In genomic region chr17:75855310-75856061, GRCh38 we compare ENCODE assay signal across 1 cellular context.
TF ChIP-seq lines count a peak whose summit lies in the region.

WBP2 (minus strand) TSS chr17:75855335; CDS start chr17:75855297, 38 bp downstream.

TF ChIP-seq in HepG2, 621 proteins besides CTCF, POLR2A, EP300 and RAD21 (continued from another document and continues in another):
- 0 out of 2 replicates have a peak, but pooled peaks have one; percentile 33 for TF ChIP-seq HMG20B (CRISPR knock-in tag; conservative IDR thresholded peaks at IDR 0.05)
- TF ChIP-seq ZNF546 (CRISPR knock-in tag; conservative IDR thresholded peaks at IDR 0.05): peak; percentile 87
- no peak; the same call in 1 of the 2 replicates for TF ChIP-seq ATAD3A (CRISPR knock-in tag; IDR thresholded peaks at IDR 0.05)
- no peak for TF ChIP-seq HHEX (CRISPR knock-in tag; IDR thresholded peaks at IDR 0.05)
- TF ChIP-seq SMYD3 (CRISPR knock-in tag; IDR thresholded peaks at IDR 0.05): no peak
- no peak for TF ChIP-seq ZNF563 (CRISPR knock-in tag; IDR thresholded peaks at IDR 0.05)
- no peak for TF ChIP-seq ADNP (CRISPR knock-in tag; IDR thresholded peaks at IDR 0.05)
- no peak; the same call in 1 of the 2 replicates for TF ChIP-seq GATAD2A (CRISPR knock-in tag; IDR thresholded peaks at IDR 0.05)
- no peak for TF ChIP-seq PAX8 (CRISPR knock-in tag; IDR thresholded peaks at IDR 0.05; ENCODE audit: borderline replicate concordance)
- peak; percentile 73 for TF ChIP-seq ZNF124 (CRISPR knock-in tag; IDR thresholded peaks at IDR 0.05)
- TF ChIP-seq ZNF512 (CRISPR knock-in tag; IDR thresholded peaks at IDR 0.05): no peak
- TF ChIP-seq ZFP37 (CRISPR knock-in tag; IDR thresholded peaks at IDR 0.05; ENCODE audit: borderline replicate concordance): peak; percentile 16; the same call in 1 of the 2 replicates
- no peak for TF ChIP-seq ZBTB21 (CRISPR knock-in tag; IDR thresholded peaks at IDR 0.05)
- peak; percentile 69; the same call in 1 of the 2 replicates for TF ChIP-seq ZNF430 (CRISPR knock-in tag; IDR thresholded peaks at IDR 0.05)
- 0 out of 2 replicates have a peak, but pooled peaks have one; percentile 26 for TF ChIP-seq JUND (CRISPR knock-in tag; IDR thresholded peaks at IDR 0.05)
- peak; percentile 52; the same call in 1 of the 2 replicates for TF ChIP-seq ZNF205 (CRISPR knock-in tag; IDR thresholded peaks at IDR 0.05)
- TF ChIP-seq TFE3 (CRISPR knock-in tag; IDR thresholded peaks at IDR 0.05): peak; percentile 93
- no peak; the same call in 1 of the 2 replicates for TF ChIP-seq CAMTA2 (CRISPR knock-in tag; IDR thresholded peaks at IDR 0.05; ENCODE audit: borderline replicate concordance)
- TF ChIP-seq LCORL (IDR thresholded peaks at IDR 0.05): no peak
- TF ChIP-seq LCORL (CRISPR knock-in tag; IDR thresholded peaks at IDR 0.05): peak; percentile 96
- TF ChIP-seq ZNF44 (CRISPR knock-in tag; IDR thresholded peaks at IDR 0.05): peak; percentile 23
- peak; percentile 84; the same call in 1 of the 2 replicates for TF ChIP-seq ELK4 (CRISPR knock-in tag; IDR thresholded peaks at IDR 0.05; ENCODE audit: borderline replicate concordance)
- TF ChIP-seq ZKSCAN8 (CRISPR knock-in tag; IDR thresholded peaks at IDR 0.05; ENCODE audit: borderline replicate concordance): peak; percentile 79
- TF ChIP-seq U2AF1 (optimal IDR thresholded peaks at IDR 0.05; ENCODE audit: low read depth, low read length): no peak
- peak; percentile 90 for TF ChIP-seq REPIN1 (CRISPR knock-in tag; IDR thresholded peaks at IDR 0.05; ENCODE audit: borderline replicate concordance, low read depth)
- 0 out of 2 replicates have a peak, but pooled peaks have one; percentile 92 for TF ChIP-seq ZSCAN12 (CRISPR knock-in tag; IDR thresholded peaks at IDR 0.05)
- no peak for TF ChIP-seq ZNF879 (CRISPR knock-in tag; IDR thresholded peaks at IDR 0.05)
- peak; percentile 40; the same call in 1 of the 2 replicates for TF ChIP-seq KMT2B (CRISPR knock-in tag; IDR thresholded peaks at IDR 0.05)
- peak; percentile 85 for TF ChIP-seq ZNF552 (CRISPR knock-in tag; IDR thresholded peaks at IDR 0.05; ENCODE audit: borderline replicate concordance)
- TF ChIP-seq EED (CRISPR knock-in tag; IDR thresholded peaks at IDR 0.05): no peak; the same call in 1 of the 2 replicates
- TF ChIP-seq ZNF737 (CRISPR knock-in tag; IDR thresholded peaks at IDR 0.05; ENCODE audit: borderline replicate concordance): no peak
- TF ChIP-seq CREBL2 (CRISPR knock-in tag; IDR thresholded peaks at IDR 0.05; ENCODE audit: borderline replicate concordance): no peak; the same call in 1 of the 2 replicates
- peak; percentile 89 for TF ChIP-seq ZBTB38 (CRISPR knock-in tag; IDR thresholded peaks at IDR 0.05)
- no peak; the same call in none of the 2 replicates for TF ChIP-seq ZNF891 (CRISPR knock-in tag; IDR thresholded peaks at IDR 0.05)
- peak; percentile 92 for TF ChIP-seq GABPB1 (CRISPR knock-in tag; IDR thresholded peaks at IDR 0.05)
- peak; percentile 84; the same call in 1 of the 2 replicates for TF ChIP-seq SATB2 (CRISPR knock-in tag; IDR thresholded peaks at IDR 0.05)
- peak; percentile 88; the same call in 1 of the 2 replicates for TF ChIP-seq REXO4 (CRISPR knock-in tag; IDR thresholded peaks at IDR 0.05; ENCODE audit: borderline replicate concordance)
- TF ChIP-seq KLF12 (CRISPR knock-in tag; IDR thresholded peaks at IDR 0.05; ENCODE audit: borderline replicate concordance): peak; percentile 30
- TF ChIP-seq ZSCAN29 (CRISPR knock-in tag; conservative IDR thresholded peaks at IDR 0.05): peak; percentile 85; the same call in 1 of the 2 replicates
- peak; percentile 50; the same call in 1 of the 2 replicates for TF ChIP-seq GPN1 (CRISPR knock-in tag; IDR thresholded peaks at IDR 0.05; ENCODE audit: borderline replicate concordance)
- peak; percentile 83; the same call in 1 of the 2 replicates for TF ChIP-seq ZBTB42 (CRISPR knock-in tag; IDR thresholded peaks at IDR 0.05)
- TF ChIP-seq MIXL1 (CRISPR knock-in tag; IDR thresholded peaks at IDR 0.05): peak; percentile 55
- TF ChIP-seq TCF7L2 (IDR thresholded peaks at IDR 0.05; ENCODE audit: low read depth, low read length): no peak
- 0 out of 2 replicates have a peak, but pooled peaks have one; percentile 8 for TF ChIP-seq HOMEZ (CRISPR knock-in tag; IDR thresholded peaks at IDR 0.05; ENCODE audit: low read depth)
- TF ChIP-seq CCDC6 (CRISPR knock-in tag; IDR thresholded peaks at IDR 0.05): no peak
- 0 out of 2 replicates have a peak, but pooled peaks have one; percentile 85 for TF ChIP-seq GFI1 (CRISPR knock-in tag; IDR thresholded peaks at IDR 0.05; ENCODE audit: borderline replicate concordance)
- TF ChIP-seq E2F2 (CRISPR knock-in tag; IDR thresholded peaks at IDR 0.05; ENCODE audit: borderline replicate concordance): peak; percentile 87
- TF ChIP-seq ATF7 (IDR thresholded peaks at IDR 0.05): no peak
- 0 out of 2 replicates have a peak, but pooled peaks have one; percentile 18 for TF ChIP-seq ATF7 (CRISPR knock-in tag; IDR thresholded peaks at IDR 0.05)
- no peak for TF ChIP-seq ZNF850 (CRISPR knock-in tag; conservative IDR thresholded peaks at IDR 0.05)
- TF ChIP-seq ZNF207 (IDR thresholded peaks at IDR 0.05; ENCODE audit: borderline replicate concordance): no peak
- TF ChIP-seq SSRP1 (CRISPR knock-in tag; IDR thresholded peaks at IDR 0.05): no peak
- peak; percentile 66 for TF ChIP-seq ZNF883 (CRISPR knock-in tag; IDR thresholded peaks at IDR 0.05; ENCODE audit: not compliant biosample characterization)
- TF ChIP-seq ZNF282 (IDR thresholded peaks at IDR 0.05; ENCODE audit: partially characterized antibody): no peak
- TF ChIP-seq KIAA2018 (CRISPR knock-in tag; IDR thresholded peaks at IDR 0.05; ENCODE audit: borderline replicate concordance): 0 out of 2 replicates have a peak, but pooled peaks have one; percentile 38
- TF ChIP-seq SNRNP70 (IDR thresholded peaks at IDR 0.05; ENCODE audit: low read depth, low read length): no peak
- TF ChIP-seq ZNF605 (CRISPR knock-in tag; IDR thresholded peaks at IDR 0.05): peak; percentile 69
- peak; percentile 90 for TF ChIP-seq ZNF816 (CRISPR knock-in tag; IDR thresholded peaks at IDR 0.05; ENCODE audit: borderline replicate concordance)
